Comparison of ENCODE assay signal across 8 cellular contexts in genomic region chr19:10230904-10231623, GRCh38. TPM values are rescaled to one million over a fixed set of nuclear protein-coding genes. Genes with fewer than 3 reads are reported as not detected.
A peak's percentile ranks its signal among the peaks of the same experiment; 100 is the strongest.
DNase-seq lines count a peak whose midpoint lies in the region; ATAC-seq, FAIRE-seq and TF ChIP-seq lines count a peak whose summit lies in the region.

Gene S1PR2, minus strand, starts transcription at chr19:10231331. Its CDS starts 6,426 bp downstream, at chr19:10224905.

- peak within 1 kb of the TSS; percentile 91 for H3K4me2 ChIP-seq in parathyroid adenoma (ENCODE audit: low read length)

- H3K4me1 ChIP-seq in parathyroid adenoma (peaks cover 11% of the 10 kb centered on the region), upper lobe of right lung (peaks cover 44% of the 10 kb centered on the region)

- DNase-seq in AG08396 (ENCODE audit: low spot score) (peak; percentile 92), GM19239 (ENCODE audit: insufficient read length, low spot score) (peak; percentile 78), SKM-1 treated with dmso at 0.1 percent for 144 hours (lab: John Stamatoyannopoulos, UW; ENCODE audit: unreplicated experiment) (peak; percentile 51), Right ventricle myocardium inferior (ENCODE audit: missing footprints) (peak; percentile 91), upper lobe of right lung (peak; percentile 91)
- DNase-seq in activated naive CD4-positive, alpha-beta T cell treated with anti-CD3 and anti-CD28 coated beads, Interleukin-2, amount 50 U/mL, for 72 hours (ENCODE audit: low spot score in 2 of 2): peak; percentile 69 to 74

- H3K27ac Mint-ChIP-seq in activated naive CD4-positive, alpha-beta T cell treated with anti-CD3 and anti-CD28 coated beads, Interleukin-2, amount 50 U/mL, for 72 hours: peak within 1 kb of the TSS in 1 of 2 donors; percentile 85

- peak; percentile 28 to 79 for ATAC-seq in activated naive CD4-positive, alpha-beta T cell treated with anti-CD3 and anti-CD28 coated beads, Interleukin-2, amount 50 U/mL, for 72 hours
- ATAC-seq in Right ventricle myocardium inferior (peak; percentile 60), upper lobe of right lung (peak; percentile 88)

- peak within 1 kb of the TSS; percentile 42 for H3K27ac ChIP-seq in KOPT-K1 (ENCODE audit: low read depth, low read length, poor library complexity, severe bottlenecking)
- peak within 1 kb of the TSS; percentile 52 for H3K27ac ChIP-seq in parathyroid adenoma
- H3K27ac ChIP-seq in upper lobe of right lung: peak within 1 kb of the TSS; percentile 94

- H3K36me3 Mint-ChIP-seq in activated naive CD4-positive, alpha-beta T cell treated with anti-CD3 and anti-CD28 coated beads, Interleukin-2, amount 50 U/mL, for 72 hours: no peaks in the 10 kb centered on the region

- peak within 1 kb of the TSS; percentile 92 for H2AFZ ChIP-seq in parathyroid adenoma

- H3K9me3 ChIP-seq in KOPT-K1 (ENCODE audit: insufficient read depth, low read length, poor library complexity, severe bottlenecking): no peaks in the 10 kb centered on the region
- no peaks in the 10 kb centered on the region for H3K9me3 ChIP-seq in parathyroid adenoma (ENCODE audit: control insufficient read depth, low read length)
- H3K9me3 ChIP-seq in upper lobe of right lung: no peaks in the 10 kb centered on the region

- peak within 1 kb of the TSS; percentile 78 for H3K9ac ChIP-seq in parathyroid adenoma

- peak within 1 kb of the TSS; percentile 90 for H3K4me3 ChIP-seq in parathyroid adenoma (ENCODE audit: low read depth, low read length)
- peak within 1 kb of the TSS; percentile 96 for H3K4me3 ChIP-seq in upper lobe of right lung

- FAIRE-seq in GM19239 (lab: Jason Lieb, UNC): peak; percentile 70

- TF ChIP-seq CTCF in parathyroid adenoma (IDR thresholded peaks at IDR 0.05) (no peak), upper lobe of right lung (IDR thresholded peaks at IDR 0.05) (no peak)

- intact Hi-C loops in Right ventricle myocardium inferior (cut with DNase I): no loop called here
- intact Hi-C loops in upper lobe of right lung (cut with DNase I): no loop called here

- H3K36me3 ChIP-seq in KOPT-K1 (ENCODE audit: insufficient read depth, low read length): no peaks in the 10 kb centered on the region
- H3K36me3 ChIP-seq in parathyroid adenoma (ENCODE audit: control insufficient read depth, insufficient read depth, low read length): no peaks in the 10 kb centered on the region
- no peaks in the 10 kb centered on the region for H3K36me3 ChIP-seq in upper lobe of right lung

- no peaks in the 10 kb centered on the region for H3K79me2 ChIP-seq in parathyroid adenoma

- H3K27me3 ChIP-seq in parathyroid adenoma (ENCODE audit: control insufficient read depth, insufficient read depth, low read length): no peaks in the 10 kb centered on the region
- H3K27me3 ChIP-seq in upper lobe of right lung: no peaks in the 10 kb centered on the region

- no peaks in the 10 kb centered on the region for H3K9me3 Mint-ChIP-seq in activated naive CD4-positive, alpha-beta T cell treated with anti-CD3 and anti-CD28 coated beads, Interleukin-2, amount 50 U/mL, for 72 hours

RNA-seq across cellular contexts. Expression of gene S1PR2, which starts in this region (rescaled TPM):
- total RNA-seq in activated naive CD4-positive, alpha-beta T cell treated with anti-CD3 and anti-CD28 coated beads, Interleukin-2, amount 50 U/mL, for 72 hours: 1 to 10 TPM; 7.7 to 8.0 TPM
- total RNA-seq in Right ventricle myocardium inferior (8.4 TPM), upper lobe of right lung (21.7 TPM)

Comparison
In these comparisons a context has a peak if more than half of its experiments do, and no peak if none do; other contexts are left out.
1. Peak in every context shown above with its lines: DNase-seq, ATAC-seq, H3K4me3 ChIP-seq and H3K27ac ChIP-seq.
2. H3K27ac ChIP-seq: peak in every context shown above with its lines; median percentile 94 in upper lobe of right lung; 52 in parathyroid adenoma; 42 in KOPT-K1.